1 cellular context compared by ENCODE assay signal in the genomic region with DNA sequence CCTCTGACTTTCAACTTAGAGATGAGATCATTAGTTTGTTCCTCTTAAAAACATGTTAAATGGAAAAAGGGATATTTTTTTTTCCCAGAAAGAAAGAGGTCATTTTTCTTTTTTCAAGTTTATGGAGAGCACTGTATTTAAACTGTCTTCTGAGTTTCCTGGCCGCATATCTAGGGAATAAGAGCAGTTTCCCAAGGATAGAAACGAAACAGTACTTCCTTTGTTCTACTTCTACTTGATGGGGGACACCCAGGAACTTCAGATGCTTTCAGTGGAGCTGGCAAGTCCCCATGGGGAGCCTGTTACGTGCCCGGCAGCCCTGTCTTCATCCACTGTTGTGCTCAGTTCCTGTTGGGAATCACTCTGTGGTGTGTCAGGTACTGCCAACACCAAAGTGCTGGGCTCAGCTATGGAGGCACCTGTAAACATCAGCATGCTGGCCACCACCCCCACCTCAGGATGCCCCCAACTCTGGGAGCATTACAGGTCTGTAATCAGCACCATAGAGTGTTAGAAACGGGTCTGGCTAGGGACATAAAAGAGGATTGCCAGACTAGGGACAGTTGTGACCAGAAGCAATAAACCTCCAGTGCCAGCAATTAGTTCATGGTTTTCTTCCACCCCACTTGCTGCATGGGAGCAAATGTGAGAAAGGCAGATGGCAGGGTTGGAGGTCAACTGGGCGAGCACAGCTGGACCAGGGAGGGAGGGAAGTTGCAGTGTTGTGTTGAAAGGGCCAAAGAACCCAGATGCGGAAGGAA.
TF ChIP-seq lines count a peak whose summit lies in the region.

No MANE protein-coding gene starts in this region.

TF ChIP-seq in H1, 55 proteins besides CTCF, POLR2A, EP300 and RAD21:
- TF ChIP-seq MAFK (IDR thresholded peaks at IDR 0.05; ENCODE audit: low read depth, low read length): no peak
- TF ChIP-seq, protein P1, sequence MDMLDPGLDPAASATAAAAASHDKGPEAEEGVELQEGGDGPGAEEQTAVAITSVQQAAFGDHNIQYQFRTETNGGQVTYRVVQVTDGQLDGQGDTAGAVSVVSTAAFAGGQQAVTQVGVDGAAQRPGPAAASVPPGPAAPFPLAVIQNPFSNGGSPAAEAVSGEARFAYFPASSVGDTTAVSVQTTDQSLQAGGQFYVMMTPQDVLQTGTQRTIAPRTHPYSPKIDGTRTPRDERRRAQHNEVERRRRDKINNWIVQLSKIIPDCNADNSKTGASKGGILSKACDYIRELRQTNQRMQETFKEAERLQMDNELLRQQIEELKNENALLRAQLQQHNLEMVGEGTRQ (IDR thresholded peaks at IDR 0.05; ENCODE audit: low read length): no peak
- no peak for TF ChIP-seq TAF1 (IDR thresholded peaks at IDR 0.05; ENCODE audit: low read depth, low read length)
- no peak for TF ChIP-seq JUND (IDR thresholded peaks at IDR 0.05; ENCODE audit: low read length)
- no peak for TF ChIP-seq TEAD4 (IDR thresholded peaks at IDR 0.05; ENCODE audit: low read depth, low read length)
